In genomic region chr16:48201515-48202201, GRCh38 we compare ENCODE assay signal across 31 cellular contexts. TPM values are rescaled to one million over a fixed set of nuclear protein-coding genes. Genes with fewer than 3 reads are reported as not detected.
A peak's percentile ranks its signal among the peaks of the same experiment; 100 is the strongest.
DNase-seq lines count a peak whose midpoint lies in the region; ATAC-seq and TF ChIP-seq lines count a peak whose summit lies in the region.
"Had no signal": no experiment of that assay in that cellular context is flagged by ENCODE, and none has a peak within 500 bp of the region (broad histone marks: within the 10 kb centered on the region; RNA-seq: fewer than 3 reads in every experiment).

No MANE protein-coding gene starts in this region.

- H3K9me3 ChIP-seq in WERI-Rb-1 (ENCODE audit: severe bottlenecking) (no peaks in the 10 kb centered on the region), mucosa of descending colon (no peaks in the 10 kb centered on the region)
- H3K9me3 ChIP-seq: colonic mucosa, pancreas, upper lobe of left lung had no signal

- no peaks in the 10 kb centered on the region for H3K4me1 ChIP-seq in mucosa of descending colon (ENCODE audit: low read depth)
- H3K4me1 ChIP-seq: colonic mucosa, upper lobe of left lung had no signal

- ATAC-seq in mucosa of descending colon, result peak; percentile 45
- ATAC-seq: stimulated activated effector memory CD8-positive, alpha-beta T cell treated with anti-CD3 and anti-CD28 coated beads, Interleukin-12 subunit alpha, Interleukin-12 subunit beta, amount 100 ng/mL, for 72 hours; T-helper 17 cell had no signal

- no peak overlapping the region for H3K27ac ChIP-seq in WERI-Rb-1
- H3K27ac ChIP-seq: 22Rv1, cardiac muscle cell, colonic mucosa, pancreas, SK-N-MC, upper lobe of left lung had no signal

- TF ChIP-seq CTCF in WERI-Rb-1 (IDR thresholded peaks at IDR 0.05; ENCODE audit: low read depth, low read length), result no peak
- no peak for TF ChIP-seq CTCF in mucosa of descending colon (IDR thresholded peaks at IDR 0.05)

- DNase-seq in DMS79 treated with DMSO at 0.1 percent for 48 hours (lab: John Stamatoyannopoulos, UW) (peak; percentile 4), DMS79 (lab: John Stamatoyannopoulos, UW) (no peak), Kasumi-1 (lab: John Stamatoyannopoulos, UW) (peak; percentile 37 to 52), WERI-Rb-1 (peak; percentile 41), mucosa of descending colon (no peak), NCI-H2081 treated with DMSO at 0.1 percent for 48 hours (lab: John Stamatoyannopoulos, UW) (no peak), germinal center (ENCODE audit: low spot score) (no peak)
- no peak for DNase-seq in stimulated activated CD4-positive, alpha-beta T cell treated with anti-CD3 and anti-CD28 coated beads, Interleukin-2, amount 100 ng/mL, for 24 hours
- DNase-seq: activated effector memory CD4-positive, alpha-beta T cell treated with Interleukin-2 at 50 U/mL for 16 hours; activated T-cell treated with anti-CD3 and anti-CD28 coated beads for 4 hours; aorta; colonic mucosa; effector memory CD4-positive, alpha-beta T cell; EL; glutamatergic neuron; NCI-H1436; NCI-H510A; nephron progenitor cell; retina; stimulated activated CD4-positive, alpha-beta T cell treated with anti-CD3 and anti-CD28 coated beads, Interleukin-4, amount 100 ng/mL, for 24 hours; substantia nigra; T-helper 17 cell; upper lobe of left lung had no signal

- intact Hi-C loops in mucosa of descending colon (cut with DNase I, micrococcal nuclease), result no loop called here

- H3K4me3 ChIP-seq in WERI-Rb-1 (ENCODE audit: low read depth, low read length), result no peak overlapping the region
- H3K4me3 ChIP-seq in mucosa of descending colon, result no peak overlapping the region
- H3K4me3 ChIP-seq: cardiac muscle cell, colonic mucosa, lung, pancreas, SK-N-MC, upper lobe of left lung had no signal

- H3K27me3 ChIP-seq in WERI-Rb-1 (ENCODE audit: insufficient read depth, low read depth, severe bottlenecking), result no peaks in the 10 kb centered on the region
- H3K27me3 ChIP-seq: cardiac muscle cell, colonic mucosa, pancreas, upper lobe of left lung had no signal

- H3K36me3 ChIP-seq in WERI-Rb-1 (no peaks in the 10 kb centered on the region), mucosa of descending colon (ENCODE audit: low read depth) (no peaks in the 10 kb centered on the region)
- H3K36me3 ChIP-seq: cardiac muscle cell, colonic mucosa, pancreas, upper lobe of left lung had no signal

RNA-seq across cellular contexts. Expression of gene LONP2, which starts 42.4 kb away (rescaled TPM):
- total RNA-seq in mucosa of descending colon, result 10 to 100 TPM; 55.8 to 80.4 (median 68.4) TPM

RNA-seq across cellular contexts. Expression of gene ABCC11, which starts 45.7 kb away (rescaled TPM):
- under 1 TPM; 0.32 to 0.35 (median 0.34) TPM for total RNA-seq in mucosa of descending colon
- total RNA-seq: aorta, colonic mucosa, epithelial cell of proximal tubule, RPMI7951, T-helper 17 cell had no signal

RNA-seq across cellular contexts. Expression of gene ABCC12, which starts 45.9 kb away (rescaled TPM):
- not detected for total RNA-seq in mucosa of descending colon
- total RNA-seq: aorta, cardiac muscle cell, colonic mucosa, epithelial cell of proximal tubule, lung, pancreas, T-helper 17 cell had no signal

Comparison
In these comparisons a context has a peak if more than half of its experiments do, and no peak if none do; other contexts are left out.
1. DNase-seq: peak in DMS79 treated with DMSO at 0.1 percent for 48 hours (single experiment), Kasumi-1 (2 of 2) and WERI-Rb-1 (single experiment); none in DMS79 (single experiment), mucosa of descending colon (0 of 3), stimulated activated CD4-positive, alpha-beta T cell treated with anti-CD3 and anti-CD28 coated beads, Interleukin-2, amount 100 ng/mL, for 24 hours (0 of 2), NCI-H2081 treated with DMSO at 0.1 percent for 48 hours (single experiment) and germinal center (single experiment).